Comparison of ENCODE assay signal across 1 cellular context in the genomic region with DNA sequence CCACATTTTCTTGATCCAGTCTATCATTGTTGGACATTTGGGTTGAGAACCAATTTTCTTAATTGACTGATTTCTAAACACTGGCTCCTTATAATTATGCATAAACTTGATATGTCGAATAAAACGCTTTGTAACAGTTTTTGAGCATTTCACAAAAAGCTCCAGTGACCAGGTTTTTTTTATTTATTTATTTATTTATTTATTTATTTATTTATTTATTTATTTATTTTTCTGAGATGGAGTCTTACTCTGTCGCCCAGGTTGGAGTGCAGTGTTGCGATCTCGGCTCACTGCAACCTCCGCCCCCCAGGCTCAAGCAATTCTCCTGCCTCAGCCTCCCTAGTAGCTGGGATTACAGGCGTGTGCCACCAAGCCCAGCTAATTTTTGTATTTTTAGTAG.
TF ChIP-seq lines count a peak whose summit lies in the region.

No MANE protein-coding gene starts in this region.

TF ChIP-seq in HEK293, 187 proteins besides CTCF, POLR2A, EP300 and RAD21 (continued from another document):
- peak; percentile 50; the same call in 1 of the 2 replicates for TF ChIP-seq ZNF623 (tag by site-specific recombination; IDR thresholded peaks at IDR 0.05)
